In the genomic region with DNA sequence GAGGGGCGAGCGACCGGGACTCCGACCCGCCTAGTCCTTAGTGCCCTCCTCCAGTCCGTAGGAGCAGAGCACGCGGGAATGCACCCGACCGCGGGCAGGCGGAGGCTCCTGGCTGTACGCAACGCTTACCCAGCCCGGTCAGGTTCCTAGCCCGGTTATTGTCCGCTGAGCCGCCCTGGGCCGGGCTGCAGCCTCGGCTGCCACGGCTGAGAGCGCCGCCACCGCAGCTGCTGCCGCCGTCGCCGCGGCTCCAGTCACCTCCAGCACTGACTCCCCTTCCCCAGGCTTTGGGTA, we compare ENCODE assay signal across 8 cellular contexts. TPM values are rescaled to one million over a fixed set of nuclear protein-coding genes. Genes with fewer than 3 reads are reported as not detected.
DNase-seq lines count a peak whose midpoint lies in the region; ATAC-seq and TF ChIP-seq lines count a peak whose summit lies in the region.

Gene AMER1 (minus strand): TSS at position 268 of the 294 bp plus-strand sequence. CDS start 12,422 bp downstream, outside the sequence.

- peak within 1 kb of the TSS; percentile 80 for H3K27ac ChIP-seq in HUES48 (ENCODE audit: low read depth, low read length)
- H3K27ac ChIP-seq in thymus (ENCODE audit: low read depth) = peak within 1 kb of the TSS; percentile 79

- H3K9me3 ChIP-seq in ES-I3 (ENCODE audit: control insufficient read depth, insufficient read depth, low read length) (no peaks in the 10 kb centered on the region), HUES48 (ENCODE audit: control insufficient read depth, insufficient read depth, low read length) (peaks cover 32% of the 10 kb centered on the region; the same call in 1 of the 2 replicates), thymus (ENCODE audit: control insufficient read depth) (no peaks in the 10 kb centered on the region)

- 0% methylated on average over 29 of the region's 29 CpGs for WGBS in thymus

- H3K4me1 ChIP-seq in ES-I3 (ENCODE audit: insufficient read depth, low read length) (no peaks in the 10 kb centered on the region), HUES48 (ENCODE audit: control insufficient read depth, insufficient read depth, low read length) (no peaks in the 10 kb centered on the region), thymus (ENCODE audit: control insufficient read depth, insufficient read depth, low read length) (no peaks in the 10 kb centered on the region)

- no peak for TF ChIP-seq CTCF in astrocyte of the spinal cord (IDR thresholded peaks at IDR 0.05; ENCODE audit: low read depth, low read length)

- DNase-seq in astrocyte of the spinal cord (ENCODE audit: low read depth, low spot score) (no peak), left lobe of liver (ENCODE audit: low spot score) (no peak), NCI-H526 treated with DMSO at 0.1 percent for 48 hours (lab: John Stamatoyannopoulos, UW) (no peak)
- DNase-seq in central memory CD4-positive, alpha-beta T cell = no peak

- H3K4me3 ChIP-seq in HUES48 (ENCODE audit: low read depth, low read length) (peak within 1 kb of the TSS; percentile 74), astrocyte of the spinal cord (ENCODE audit: low read depth, low read length) (peak within 1 kb of the TSS; percentile 50), thymus (ENCODE audit: low read length) (peak within 1 kb of the TSS; percentile 65)

- ATAC-seq in GM21528 (IDR thresholded peaks at IDR 0.05; ENCODE audit: low FRiP score, unreplicated experiment) = peak; percentile 52
- peak; percentile 43 for ATAC-seq in left lobe of liver

- H3K36me3 ChIP-seq in ES-I3 (ENCODE audit: insufficient read depth, low read length) = no peaks in the 10 kb centered on the region
- no peaks in the 10 kb centered on the region for H3K36me3 ChIP-seq in HUES48 (ENCODE audit: control insufficient read depth, insufficient read depth, low read length)
- H3K36me3 ChIP-seq in thymus (ENCODE audit: control insufficient read depth, insufficient read depth) = no peaks in the 10 kb centered on the region

- in situ Hi-C loops in astrocyte of the spinal cord (cut with HindIII; ENCODE audit: low sequenced_read_pairs) = no loop called here

- H3K9ac ChIP-seq in ES-I3 (ENCODE audit: low read depth, low read length) (peak within 1 kb of the TSS; percentile 66; the same call in 1 of the 2 replicates), HUES48 (ENCODE audit: low read depth, low read length) (peak within 1 kb of the TSS; percentile 40; the same call in 1 of the 2 replicates)

- peaks cover 11% of the 10 kb centered on the region for H3K27me3 ChIP-seq in HUES48 (ENCODE audit: control insufficient read depth, insufficient read depth, low read length)
- no peaks in the 10 kb centered on the region for H3K27me3 ChIP-seq in thymus (ENCODE audit: control insufficient read depth, insufficient read depth)

RNA-seq across cellular contexts. Expression of gene AMER1, which starts in this region (rescaled TPM):
- total RNA-seq in left lobe of liver = 5.0 TPM
- polyA plus RNA-seq in thymus = 0.87 TPM
